Comparison of ENCODE assay signal across 20 cellular contexts in genomic region chr5:109704255-109704952, GRCh38.
"Had no signal": no experiment of that assay in that cellular context is flagged by ENCODE, and none has a peak within 500 bp of the region (broad histone marks: within the 10 kb centered on the region; RNA-seq: fewer than 3 reads in every experiment).

No MANE protein-coding gene starts in this region.

- DNase-seq: activated B cell treated with CpG ODN at 0.5 μM for 24 hours; activated CD4-positive, alpha-beta T cell treated with anti-CD3 and anti-CD28 coated beads for 48 hours; activated CD8-positive, alpha-beta T cell treated with anti-CD3 and anti-CD28 coated beads for 36 hours; activated effector memory CD4-positive, alpha-beta T cell treated with Interleukin-2 at 50 U/mL for 16 hours; activated T-cell treated with anti-CD3 and anti-CD28 coated beads, Interleukin-2, amount 50 U/mL, for 4 hours; brain microvascular endothelial cell; cerebellar nuclear complex; dermis blood vessel endothelial cell; hippocampal formation; kidney; left ventricle myocardium superior; mucosa of descending colon; naive thymus-derived CD4-positive, alpha-beta T cell; posterior cingulate gyrus; right cardiac atrium; T-helper 2 cell had no signal

- H3K27me3 Mint-ChIP-seq: activated B cell treated with CpG ODN at 0.5 μM for 24 hours; activated CD8-positive, alpha-beta T cell treated with anti-CD3 and anti-CD28 coated beads for 36 hours; activated naive CD4-positive, alpha-beta T cell treated with anti-CD3 and anti-CD28 coated beads, Interleukin-2, amount 50 U/mL, for 24 hours; memory B cell; naive thymus-derived CD4-positive, alpha-beta T cell; stimulated activated naive CD8-positive, alpha-beta T cell treated with anti-CD3 and anti-CD28 coated beads, Interleukin-15, Interleukin-2, amounts not matched to agents 100 ng/mL and 50 ng/mL, for 24 hours had no signal

- H3K27ac Mint-ChIP-seq: activated B cell treated with CpG ODN at 0.5 μM for 24 hours; activated CD8-positive, alpha-beta T cell treated with anti-CD3 and anti-CD28 coated beads for 36 hours; activated naive CD4-positive, alpha-beta T cell treated with anti-CD3 and anti-CD28 coated beads, Interleukin-2, amount 50 U/mL, for 24 hours; memory B cell; stimulated activated naive CD8-positive, alpha-beta T cell treated with anti-CD3 and anti-CD28 coated beads, Interleukin-15, Interleukin-2, amounts not matched to agents 100 ng/mL and 50 ng/mL, for 24 hours had no signal

- ATAC-seq: activated CD8-positive, alpha-beta T cell treated with anti-CD3 and anti-CD28 coated beads for 36 hours; activated T-cell treated with anti-CD3 and anti-CD28 coated beads, Interleukin-2, amount 50 U/mL, for 4 hours; mucosa of descending colon; naive thymus-derived CD4-positive, alpha-beta T cell; right cardiac atrium had no signal

- H3K27ac ChIP-seq: brain microvascular endothelial cell, suprapubic skin had no signal

- H3K9me3 Mint-ChIP-seq: activated B cell treated with CpG ODN at 0.5 μM for 24 hours; activated CD8-positive, alpha-beta T cell treated with anti-CD3 and anti-CD28 coated beads for 36 hours; activated naive CD4-positive, alpha-beta T cell treated with anti-CD3 and anti-CD28 coated beads, Interleukin-2, amount 50 U/mL, for 24 hours; activated T-cell treated with anti-CD3 and anti-CD28 coated beads, Interleukin-2, amount 50 U/mL, for 4 hours; memory B cell; naive thymus-derived CD4-positive, alpha-beta T cell; stimulated activated naive CD8-positive, alpha-beta T cell treated with anti-CD3 and anti-CD28 coated beads, Interleukin-15, Interleukin-2, amounts not matched to agents 100 ng/mL and 50 ng/mL, for 24 hours had no signal

- H3K4me3 Mint-ChIP-seq: activated B cell treated with CpG ODN at 0.5 μM for 24 hours; activated CD8-positive, alpha-beta T cell treated with anti-CD3 and anti-CD28 coated beads for 36 hours; activated naive CD4-positive, alpha-beta T cell treated with anti-CD3 and anti-CD28 coated beads, Interleukin-2, amount 50 U/mL, for 24 hours; activated T-cell treated with anti-CD3 and anti-CD28 coated beads, Interleukin-2, amount 50 U/mL, for 4 hours; memory B cell; stimulated activated naive CD8-positive, alpha-beta T cell treated with anti-CD3 and anti-CD28 coated beads, Interleukin-15, Interleukin-2, amounts not matched to agents 100 ng/mL and 50 ng/mL, for 24 hours had no signal
